25 cellular contexts compared by ENCODE assay signal in the genomic region with DNA sequence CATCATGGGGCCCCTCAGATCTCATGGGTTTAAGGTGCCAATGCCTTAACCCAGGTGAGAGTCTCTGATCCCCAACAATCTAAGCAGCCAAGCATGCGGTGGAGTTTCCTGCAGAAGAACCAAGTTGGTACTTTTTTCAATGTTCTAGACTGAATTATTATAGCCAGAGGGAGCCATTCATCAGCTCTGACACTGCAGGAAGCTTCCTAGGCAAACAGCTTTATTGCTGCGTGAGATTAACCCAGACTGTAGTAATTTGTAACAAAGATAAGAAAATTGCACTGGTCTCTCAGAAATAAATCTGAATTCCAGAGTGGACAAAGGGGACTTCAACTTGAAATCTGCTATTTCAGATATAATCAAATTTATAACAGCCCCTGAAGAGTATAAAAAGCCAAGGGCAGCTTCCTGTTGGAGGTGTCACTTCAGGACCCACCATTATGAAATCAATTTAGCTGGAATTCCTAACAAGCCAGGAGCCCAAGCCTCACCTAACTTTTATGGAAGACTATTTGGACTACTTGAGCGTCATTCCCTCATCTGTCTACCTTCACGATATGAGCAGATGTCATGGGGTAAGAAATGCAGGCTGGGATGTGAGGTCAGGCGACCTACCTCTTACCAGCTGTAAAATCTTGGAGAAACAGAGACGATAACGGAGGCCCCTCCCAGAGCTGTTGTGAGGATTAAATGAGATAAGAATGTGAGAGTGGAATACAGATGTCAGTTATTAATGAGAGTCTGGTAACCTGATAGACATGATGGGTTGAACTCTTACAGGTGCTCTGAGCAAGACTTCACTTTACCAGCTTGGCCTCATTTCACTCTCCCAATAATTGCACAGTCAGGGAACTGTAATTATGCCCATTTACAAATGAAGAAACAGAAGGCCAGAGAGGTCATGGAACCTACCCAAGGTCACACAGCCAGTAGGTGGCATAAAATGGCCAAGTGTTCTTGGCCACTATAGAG.
A peak's percentile ranks its signal among the peaks of the same experiment; 100 is the strongest.
DNase-seq lines count a peak whose midpoint lies in the region; ATAC-seq and TF ChIP-seq lines count a peak whose summit lies in the region.
"Had no signal": no experiment of that assay in that cellular context is flagged by ENCODE, and none has a peak within 500 bp of the region (broad histone marks: within the 10 kb centered on the region; RNA-seq: fewer than 3 reads in every experiment).

No MANE protein-coding gene starts in this region.

- POLR2A ChIA-PET in HEK293 (lab: Yijun Ruan, JAX) = no interaction called here
- POLR2A ChIA-PET in PC-3 (lab: Charles Lee; ENCODE audit: unreplicated experiment) = no interaction called here

- CTCF ChIA-PET in HEK293 (lab: Yijun Ruan, JAX) = interaction anchor here (1.2 kb wide), 1 partner anchor 9 kb away, joined by 3 read pairs; no protein-coding TSS in a partner anchor
- CTCF ChIA-PET in PC-3 (lab: Charles Lee) = no interaction called here

- peaks cover 18% of the 10 kb centered on the region for H3K4me1 ChIP-seq in HEK293 (ENCODE audit: control insufficient read depth, insufficient read depth, low read length)
- H3K4me1 ChIP-seq in esophagus squamous epithelium = peaks cover 0 to 51% (median 33%) of the 10 kb centered on the region in 3 donors
- no peaks in the 10 kb centered on the region for H3K4me1 ChIP-seq in PC-3 (ENCODE audit: insufficient read depth, low read length)
- peaks cover 0 to 18% (median 15%) of the 10 kb centered on the region in 4 donors for H3K4me1 ChIP-seq in sigmoid colon

- H3K27ac ChIP-seq in HEK293 (ENCODE audit: extremely low read depth, low read depth, low read length) = peak overlapping the region; percentile 29; the same call in 1 of the 2 replicates
- H3K27ac ChIP-seq in esophagus squamous epithelium = peak overlapping the region; percentile 9 to 72 (median 55)
- H3K27ac ChIP-seq in PC-3 (ENCODE audit: low read length) = no peak overlapping the region
- no peak overlapping the region for H3K27ac ChIP-seq in sigmoid colon
- H3K27ac ChIP-seq: BLaER1 treated with 17β-estradiol and CSF1 and Interleukin-3, amounts not matched to agents 10 nM and 100 nM; KMS-11; Peyer's patch; SJSA1 had no signal

- no peaks in the 10 kb centered on the region for H3K36me3 Mint-ChIP-seq in nephron (ENCODE audit: low read depth)
- no peaks in the 10 kb centered on the region for H3K36me3 Mint-ChIP-seq in activated T-cell treated with anti-CD3 and anti-CD28 coated beads, Interleukin-2, amount 50 U/mL, for 72 hours (ENCODE audit: insufficient read depth in 2 of 2)
- H3K36me3 Mint-ChIP-seq: CD8-positive, alpha-beta memory T cell had no signal

- H3K9me2 ChIP-seq in PC-3 (replicated peaks; ENCODE audit: low read length) = no peaks in the 10 kb centered on the region

- no peak overlapping the region for H3K4me3 Mint-ChIP-seq in nephron
- H3K4me3 Mint-ChIP-seq in activated T-cell treated with anti-CD3 and anti-CD28 coated beads, Interleukin-2, amount 50 U/mL, for 72 hours = no peak overlapping the region
- H3K4me3 Mint-ChIP-seq: CD8-positive, alpha-beta memory T cell had no signal

- H3K27me3 ChIP-seq in esophagus squamous epithelium (peaks cover 0 to 8% (median 0%) of the 10 kb centered on the region in 4 donors), PC-3 (ENCODE audit: low read length) (peaks cover 82% of the 10 kb centered on the region), sigmoid colon (peaks cover 0 to 16% (median 0%) of the 10 kb centered on the region in 3 donors)
- H3K27me3 ChIP-seq: BLaER1 treated with 17β-estradiol and CSF1 and Interleukin-3, amounts not matched to agents 10 nM and 100 nM; SJSA1 had no signal

- DNase-seq in OCI-M1 (lab: John Stamatoyannopoulos, UW) (peak; percentile 18), esophagus squamous epithelium (lab: John Stamatoyannopoulos, UW) (no peak), PC-3 (no peak), sigmoid colon (no peak)
- no peak for DNase-seq in activated T-cell treated with anti-CD3 and anti-CD28 coated beads, Interleukin-2, amount 50 U/mL, for 72 hours
- DNase-seq: CD8-positive, alpha-beta memory T cell; DMS53; EL; GOT3; NCI-H1048; NCI-H146; NCI-H2081; NCI-H2171 treated with DMSO at 0.1 percent for 48 hours; NCI-H446 treated with DMSO at 0.1 percent for 48 hours; NCI-H774; Peyer's patch had no signal

- 33 to 41% methylated on average over 6 to 7 of the region's 7 CpGs for WGBS in esophagus squamous epithelium, 2 donors
- 20 to 52% methylated on average over 7 of the region's 7 CpGs for WGBS in sigmoid colon, 2 donors

- TF ChIP-seq CTCF in HEK293 (tag by site-specific recombination; IDR thresholded peaks at IDR 0.05) (no peak), esophagus squamous epithelium (IDR thresholded peaks at IDR 0.05) (no peak), nephron (IDR thresholded peaks at IDR 0.05; ENCODE audit: unreplicated experiment in 3 of 3) (no peak), PC-3 (conservative IDR thresholded peaks at IDR 0.05; ENCODE audit: low read depth, low read length) (no peak), sigmoid colon (IDR thresholded peaks at IDR 0.05) (no peak)

- H2AFZ ChIP-seq in PC-3 (ENCODE audit: low read length) = no peak overlapping the region

- intact Hi-C loops in esophagus squamous epithelium (cut with DNase I) = no loop called here
- intact Hi-C loops in PC-3 (cut with micrococcal nuclease) = no loop called here
- intact Hi-C loops in sigmoid colon (cut with DNase I) = no loop called here

- TF ChIP-seq POLR2A in esophagus squamous epithelium (IDR thresholded peaks at IDR 0.05) (no peak), sigmoid colon (IDR thresholded peaks at IDR 0.05) (no peak)

- H3K27me3 Mint-ChIP-seq in nephron (ENCODE audit: low read depth) = peaks cover 27% of the 10 kb centered on the region
- H3K27me3 Mint-ChIP-seq in activated T-cell treated with anti-CD3 and anti-CD28 coated beads, Interleukin-2, amount 50 U/mL, for 72 hours (ENCODE audit: low read depth) = peaks cover 72% of the 10 kb centered on the region

- peaks cover 58% of the 10 kb centered on the region for H3K4me1 Mint-ChIP-seq in nephron
- H3K4me1 Mint-ChIP-seq in activated T-cell treated with anti-CD3 and anti-CD28 coated beads, Interleukin-2, amount 50 U/mL, for 72 hours (ENCODE audit: low read depth) = no peaks in the 10 kb centered on the region
- H3K4me1 Mint-ChIP-seq: CD8-positive, alpha-beta memory T cell had no signal

- no peak overlapping the region for H3K9ac ChIP-seq in PC-3 (ENCODE audit: low read length)
- H3K9ac ChIP-seq: BLaER1 treated with 17β-estradiol and CSF1 and Interleukin-3, amounts not matched to agents 10 nM and 100 nM; KMS-11 had no signal

- H3K9me3 Mint-ChIP-seq in nephron = no peaks in the 10 kb centered on the region
- no peaks in the 10 kb centered on the region for H3K9me3 Mint-ChIP-seq in activated T-cell treated with anti-CD3 and anti-CD28 coated beads, Interleukin-2, amount 50 U/mL, for 72 hours
- H3K9me3 Mint-ChIP-seq: CD8-positive, alpha-beta memory T cell had no signal

- H4K20me1 ChIP-seq in PC-3 (ENCODE audit: low read length) = no peaks in the 10 kb centered on the region
- H4K20me1 ChIP-seq: BLaER1 treated with 17β-estradiol and CSF1 and Interleukin-3, amounts not matched to agents 10 nM and 100 nM had no signal

- no TSS peak for BruUV-seq in PC-3 (replicated peaks; lab: Mats Ljungman, UMichigan)

- H3K36me3 ChIP-seq in HEK293 (ENCODE audit: control insufficient read depth in 2 of 2, insufficient read depth in 1 of 2, low read length in 2 of 2) = no peaks in the 10 kb centered on the region
- H3K36me3 ChIP-seq in esophagus squamous epithelium = no peaks in the 10 kb centered on the region
- H3K36me3 ChIP-seq in PC-3 (ENCODE audit: low read depth, low read length) = no peaks in the 10 kb centered on the region
- H3K36me3 ChIP-seq in sigmoid colon = no peaks in the 10 kb centered on the region
- H3K36me3 ChIP-seq: BLaER1 treated with 17β-estradiol and CSF1 and Interleukin-3, amounts not matched to agents 10 nM and 100 nM; Peyer's patch; SJSA1 had no signal

- H3K9me3 ChIP-seq in HEK293 (ENCODE audit: control insufficient read depth, insufficient read depth, low read depth, low read length) (no peaks in the 10 kb centered on the region), esophagus squamous epithelium (no peaks in the 10 kb centered on the region), PC-3 (ENCODE audit: low read length) (no peaks in the 10 kb centered on the region), sigmoid colon (no peaks in the 10 kb centered on the region)
- H3K9me3 ChIP-seq: Peyer's patch, SJSA1 had no signal

- H3K4me2 ChIP-seq in PC-3 (ENCODE audit: low read length) = no peak overlapping the region
- H3K4me2 ChIP-seq: BLaER1 treated with 17β-estradiol and CSF1 and Interleukin-3, amounts not matched to agents 10 nM and 100 nM; KMS-11 had no signal

- no peaks in the 10 kb centered on the region for H3K79me2 ChIP-seq in PC-3 (ENCODE audit: low read length)

- ATAC-seq in activated T-cell treated with anti-CD3 and anti-CD28 coated beads, Interleukin-2, amount 50 U/mL, for 72 hours (replicated peaks in 1 of 2) = no peak
- ATAC-seq in PC-3 = no peak
- ATAC-seq in HG03565 (IDR thresholded peaks at IDR 0.05; ENCODE audit: unreplicated experiment) = no peak
- ATAC-seq: GM12878, HCT116, HepG2 had no signal

- no peak for TF ChIP-seq EP300 in sigmoid colon (IDR thresholded peaks at IDR 0.05)

- no peak overlapping the region for H3K4me3 ChIP-seq in HEK293 (ENCODE audit: low read depth, low read length)
- H3K4me3 ChIP-seq in esophagus squamous epithelium = peak overlapping the region in 1 of 4 donors; percentile 8
- H3K4me3 ChIP-seq in PC-3 (ENCODE audit: low read length) = no peak overlapping the region
- H3K4me3 ChIP-seq in sigmoid colon = no peak overlapping the region
- H3K4me3 ChIP-seq: BLaER1 treated with 17β-estradiol and CSF1 and Interleukin-3, amounts not matched to agents 10 nM and 100 nM; GM12878; Peyer's patch; SJSA1 had no signal

- no peaks in the 10 kb centered on the region for H3F3A ChIP-seq in PC-3 (ENCODE audit: low read length, unreplicated experiment)

- peak overlapping the region in 2 of 3 experiments; percentile 35 to 68 for H3K27ac Mint-ChIP-seq in nephron
- no peak overlapping the region for H3K27ac Mint-ChIP-seq in activated T-cell treated with anti-CD3 and anti-CD28 coated beads, Interleukin-2, amount 50 U/mL, for 72 hours
- H3K27ac Mint-ChIP-seq: CD8-positive, alpha-beta memory T cell had no signal

TF ChIP-seq in HEK293, 187 proteins besides CTCF, POLR2A, EP300 and RAD21 (continues in another document):
- TF ChIP-seq WT1 (tag by site-specific recombination; IDR thresholded peaks at IDR 0.05) = no peak
- peak; percentile 53; the same call in 1 of the 2 replicates for TF ChIP-seq TCF7L2 (IDR thresholded peaks at IDR 0.05; ENCODE audit: borderline replicate concordance, low read depth, low read length)
- TF ChIP-seq, protein P1, sequence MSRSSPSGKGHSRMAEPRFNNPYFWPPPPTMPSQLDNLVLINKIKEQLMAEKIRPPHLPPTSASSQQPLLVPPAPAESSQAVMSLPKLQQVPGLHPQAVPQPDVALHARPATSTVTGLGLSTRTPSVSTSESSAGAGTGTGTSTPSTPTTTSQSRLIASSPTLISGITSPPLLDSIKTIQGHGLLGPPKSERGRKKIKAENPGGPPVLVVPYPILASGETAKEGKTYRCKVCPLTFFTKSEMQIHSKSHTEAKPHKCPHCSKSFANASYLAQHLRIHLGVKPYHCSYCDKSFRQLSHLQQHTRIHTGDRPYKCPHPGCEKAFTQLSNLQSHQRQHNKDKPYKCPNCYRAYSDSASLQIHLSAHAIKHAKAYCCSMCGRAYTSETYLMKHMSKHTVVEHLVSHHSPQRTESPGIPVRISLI (tag by site-specific recombination; IDR thresholded peaks at IDR 0.05) = no peak
- TF ChIP-seq GLIS2 (tag by site-specific recombination; IDR thresholded peaks at IDR 0.05) = no peak

Comparison
In these comparisons a context has a peak if more than half of its experiments do, and no peak if none do; other contexts are left out.
1. H3K27ac ChIP-seq: peak in HEK293 (single experiment) and esophagus squamous epithelium (4 of 4); none in PC-3 (single experiment) and sigmoid colon (0 of 4).